In the genomic region with DNA sequence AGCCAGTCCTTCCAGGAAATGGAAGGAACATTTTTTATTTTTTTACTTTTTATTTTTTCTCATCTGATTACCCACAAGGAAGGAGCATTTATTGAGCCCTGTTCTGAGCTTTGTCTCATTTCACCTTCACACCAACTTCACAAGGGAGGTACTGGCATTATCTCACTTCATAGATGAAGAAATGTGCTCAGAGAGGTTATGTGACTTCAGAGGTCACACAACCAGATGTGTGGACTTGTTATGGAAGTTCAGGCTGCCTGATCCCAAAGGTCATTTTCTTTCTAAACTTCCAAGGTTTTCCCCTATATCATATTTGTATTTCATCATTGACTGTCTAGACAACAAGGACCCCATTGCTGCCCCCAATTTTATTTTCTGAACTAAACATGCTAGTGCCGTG, we compare ENCODE assay signal across 23 cellular contexts.
"Had no signal": no experiment of that assay in that cellular context is flagged by ENCODE, and none has a peak within 500 bp of the region (broad histone marks: within the 10 kb centered on the region; RNA-seq: fewer than 3 reads in every experiment).

No MANE protein-coding gene starts in this region.

- H3K9me3 ChIP-seq: breast epithelium, gastrocnemius medialis, left ventricle myocardium inferior, thyroid gland, upper lobe of right lung had no signal

- H3K27me3 ChIP-seq: breast epithelium, gastrocnemius medialis, thyroid gland, upper lobe of right lung had no signal

- ATAC-seq: gastrocnemius medialis; natural killer cell; right cardiac atrium; stimulated activated naive CD8-positive, alpha-beta T cell treated with anti-CD3 and anti-CD28 coated beads, Interleukin-15, Interleukin-2, amounts not matched to agents 100 U/mL and 50 U/mL, for 24 hours; T-cell; upper lobe of right lung had no signal

- DNase-seq: activated CD4-positive, alpha-beta T cell treated with anti-CD3 and anti-CD28 coated beads, Interleukin-2, amount 50 U/mL, for 1 hour; activated CD4-positive, CD25-positive, alpha-beta regulatory T cell treated with anti-CD3 and anti-CD28 coated beads, Interleukin-2, amount 50 U/mL, for 72 hours; activated gamma-delta T cell treated with Interleukin-2 at 50 U/mL for 16 hours; activated T-cell treated with anti-CD3 and anti-CD28 coated beads, Interleukin-2, amount 50 U/mL, for 1 hour; aorta; gastrocnemius medialis; hippocampal formation; left ventricle myocardium inferior; midbrain; natural killer cell; right cardiac atrium; stimulated activated CD4-positive, alpha-beta T cell treated with anti-CD3 and anti-CD28 coated beads, Interleukin-12 subunit alpha, Interleukin-12 subunit beta, amount 100 ng/mL, for 4 hours; stimulated activated CD4-positive, alpha-beta T cell treated with anti-CD3 and anti-CD28 coated beads, Interleukin-4, amount 100 ng/mL, for 4 hours; stimulated activated naive CD8-positive, alpha-beta T cell treated with anti-CD3 and anti-CD28 coated beads, Interleukin-15, Interleukin-2, amounts not matched to agents 100 U/mL and 50 U/mL, for 24 hours; T-cell; thyroid gland; upper lobe of right lung; WERI-Rb-1 had no signal

- H3K9ac ChIP-seq: parathyroid adenoma had no signal

- H3K27ac ChIP-seq: breast epithelium, epithelial cell of prostate, gastrocnemius medialis, left ventricle myocardium inferior, parathyroid adenoma, thyroid gland, upper lobe of right lung, WERI-Rb-1 had no signal

- H2AFZ ChIP-seq: parathyroid adenoma had no signal

- H3K4me3 ChIP-seq: breast epithelium, coronary artery, gastrocnemius medialis, left ventricle myocardium inferior, thyroid gland, upper lobe of right lung had no signal

- H3K36me3 ChIP-seq: breast epithelium, gastrocnemius medialis, thyroid gland, upper lobe of right lung, WERI-Rb-1 had no signal

- FAIRE-seq: TTC549 had no signal

- H3K4me1 ChIP-seq: breast epithelium, gastrocnemius medialis, parathyroid adenoma, thyroid gland, upper lobe of right lung had no signal
